ENCODE assay signal across 33 cellular contexts in the genomic region with DNA sequence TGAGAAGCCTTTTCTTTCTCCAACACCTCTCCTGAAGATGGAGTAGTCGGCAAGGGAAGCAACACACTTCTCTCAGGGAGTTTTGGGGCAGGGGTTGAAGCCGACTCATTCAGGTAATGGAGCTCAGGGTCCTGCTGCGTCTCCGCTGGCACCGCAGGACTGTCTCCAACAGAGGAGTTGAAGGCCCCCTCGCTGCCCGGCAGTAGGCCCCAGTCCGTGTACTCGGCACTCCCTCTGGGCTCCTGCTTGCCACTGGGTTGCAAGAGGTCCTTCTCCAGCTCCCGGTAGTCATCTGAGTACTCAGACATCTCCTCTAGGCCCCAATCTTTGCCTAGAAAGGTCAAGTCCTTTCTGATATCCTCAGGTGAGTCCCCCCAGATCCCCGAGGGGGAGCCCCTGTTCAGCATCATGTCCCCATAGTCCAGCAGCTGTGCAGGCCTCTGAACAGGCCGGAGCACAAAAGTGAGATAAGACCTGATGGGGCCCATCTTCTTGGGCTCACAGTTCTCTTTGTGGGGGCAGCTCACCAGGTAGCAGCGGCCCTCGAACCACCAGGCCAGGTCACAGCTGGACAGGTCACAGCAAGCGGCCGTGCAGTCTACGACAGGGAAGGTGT. TPM values are rescaled to one million over a fixed set of nuclear protein-coding genes. Genes with fewer than 3 reads are reported as not detected.
"Had no signal": no experiment of that assay in that cellular context is flagged by ENCODE, and none has a peak within 500 bp of the region (broad histone marks: within the 10 kb centered on the region; RNA-seq: fewer than 3 reads in every experiment).

No MANE protein-coding gene starts in this region.

- H2AFZ ChIP-seq: neural progenitor cell, parathyroid adenoma had no signal

- H3K9me3 Mint-ChIP-seq: naive thymus-derived CD4-positive, alpha-beta T cell; natural killer cell; neural progenitor cell; stimulated activated memory B cell treated with anti-CD40 and anti-IgM and Interleukin-4, amounts not matched to agents 10 μg/mL and 1 μg/mL and 100 μg/mL, for 72 hours; stimulated activated naive CD8-positive, alpha-beta T cell treated with anti-CD3 and anti-CD28 coated beads, Interleukin-15, amount 100 ng/mL, for 72 hours; type B pancreatic cell had no signal

- H3K4me1 ChIP-seq: neural progenitor cell, parathyroid adenoma, psoas muscle, spleen, suprapubic skin, testis, tibial artery, transverse colon, upper lobe of right lung, uterus had no signal

- H3K9ac ChIP-seq: neural progenitor cell, parathyroid adenoma had no signal

- H3K27ac Mint-ChIP-seq: naive thymus-derived CD4-positive, alpha-beta T cell; natural killer cell; nephron; neural progenitor cell; progenitor cell of endocrine pancreas; stimulated activated memory B cell treated with anti-CD40 and anti-IgM and Interleukin-4, amounts not matched to agents 10 μg/mL and 1 μg/mL and 100 μg/mL, for 72 hours; stimulated activated naive CD8-positive, alpha-beta T cell treated with anti-CD3 and anti-CD28 coated beads, Interleukin-15, amount 100 ng/mL, for 72 hours; type B pancreatic cell had no signal

- H3K27ac ChIP-seq: neural progenitor cell, neutrophil, ovary, parathyroid adenoma, psoas muscle, skin epidermis, spleen, suprapubic skin, testis, tibial artery, transverse colon, upper lobe of right lung, uterus had no signal

- H3K4me3 ChIP-seq: neural progenitor cell, ovary, psoas muscle, skin epidermis, smooth muscle cell, spleen, suprapubic skin, testis, tibial artery, transverse colon, upper lobe of right lung, uterus had no signal

- H3K27me3 ChIP-seq: neural progenitor cell, neutrophil, ovary, spleen, suprapubic skin, testis, tibial artery, transverse colon, upper lobe of right lung, uterus had no signal

- ATAC-seq: naive thymus-derived CD4-positive, alpha-beta T cell; psoas muscle; right cardiac atrium; sciatic nerve; stimulated activated memory B cell treated with anti-CD40 and anti-IgM and Interleukin-4, amounts not matched to agents 10 μg/mL and 1 μg/mL and 100 μg/mL, for 72 hours; stimulated activated naive CD8-positive, alpha-beta T cell treated with anti-CD3 and anti-CD28 coated beads, Interleukin-15, amount 100 ng/mL, for 72 hours; stimulated activated naive CD8-positive, alpha-beta T cell treated with anti-CD3 and anti-CD28 coated beads, Interleukin-15, Interleukin-2, amounts not matched to agents 100 U/mL and 50 U/mL, for 24 hours; upper lobe of right lung had no signal

- H3K79me2 ChIP-seq: parathyroid adenoma had no signal

- H3K27me3 Mint-ChIP-seq: progenitor cell of endocrine pancreas; stimulated activated memory B cell treated with anti-CD40 and anti-IgM and Interleukin-4, amounts not matched to agents 10 μg/mL and 1 μg/mL and 100 μg/mL, for 72 hours; type B pancreatic cell had no signal

- DNase-seq: naive thymus-derived CD4-positive, alpha-beta T cell; natural killer cell; nucleus accumbens; ovary; psoas muscle; right cardiac atrium; spleen; stimulated activated CD4-positive, alpha-beta T cell treated with anti-CD3 and anti-CD28 coated beads, Interleukin-12 subunit alpha, Interleukin-12 subunit beta, amount 100 ng/mL, for 4 hours; stimulated activated CD4-positive, alpha-beta T cell treated with anti-CD3 and anti-CD28 coated beads, Interleukin-1b, Interleukin-23, amount 100 ng/mL, for 48 hours; stimulated activated CD4-positive, alpha-beta T cell treated with anti-CD3 and anti-CD28 coated beads, Interleukin-4, amount 100 ng/mL, for 1 hour; stimulated activated CD4-positive, alpha-beta T cell treated with anti-CD3 and anti-CD28 coated beads, Interleukin-4, amount 100 ng/mL, for 4 hours; stimulated activated CD8-positive, alpha-beta memory T cell treated with anti-CD3 and anti-CD28 coated beads, Interleukin-4, amount 100 ng/mL, for 48 hours; stimulated activated naive CD4-positive, alpha-beta T cell; stimulated activated naive CD8-positive, alpha-beta T cell treated with anti-CD3 and anti-CD28 coated beads, Interleukin-15, amount 100 ng/mL, for 72 hours; stimulated activated naive CD8-positive, alpha-beta T cell treated with anti-CD3 and anti-CD28 coated beads, Interleukin-15, Interleukin-2, amounts not matched to agents 100 U/mL and 50 U/mL, for 24 hours; substantia nigra; testis; tibial artery; transverse colon; upper lobe of right lung; uterus had no signal

- H3K9me3 ChIP-seq: neutrophil, ovary, psoas muscle, spleen, suprapubic skin, testis, tibial artery, transverse colon, upper lobe of right lung, uterus had no signal

- H3K4me3 Mint-ChIP-seq: naive thymus-derived CD4-positive, alpha-beta T cell; natural killer cell; nephron; neural progenitor cell; stimulated activated memory B cell treated with anti-CD40 and anti-IgM and Interleukin-4, amounts not matched to agents 10 μg/mL and 1 μg/mL and 100 μg/mL, for 72 hours; stimulated activated naive CD8-positive, alpha-beta T cell treated with anti-CD3 and anti-CD28 coated beads, Interleukin-15, amount 100 ng/mL, for 72 hours; type B pancreatic cell had no signal

- H3K36me3 ChIP-seq: neural progenitor cell, neutrophil, ovary, spleen, suprapubic skin, tibial artery, transverse colon, upper lobe of right lung, uterus had no signal

- H3K4me1 Mint-ChIP-seq: natural killer cell; nephron; neural progenitor cell; stimulated activated naive CD8-positive, alpha-beta T cell treated with anti-CD3 and anti-CD28 coated beads, Interleukin-15, amount 100 ng/mL, for 72 hours had no signal

- H3K4me2 ChIP-seq: neural progenitor cell, smooth muscle cell had no signal

- H3K36me3 Mint-ChIP-seq: naive thymus-derived CD4-positive, alpha-beta T cell; natural killer cell; neural progenitor cell; type B pancreatic cell had no signal

RNA-seq across cellular contexts. Expression of gene KIAA0319, which starts 50.0 kb away (rescaled TPM):
- total RNA-seq: renal cortical epithelial cell, smooth muscle cell had no signal
- polyA plus RNA-seq: right cardiac atrium, smooth muscle cell had no signal
